26 cellular contexts compared by ENCODE assay signal in genomic region chr7:141452911-141453310, GRCh38.
DNase-seq lines count a peak whose midpoint lies in the region; ATAC-seq and TF ChIP-seq lines count a peak whose summit lies in the region.
"Had no signal": no experiment of that assay in that cellular context is flagged by ENCODE, and none has a peak within 500 bp of the region (broad histone marks: within the 10 kb centered on the region; RNA-seq: fewer than 3 reads in every experiment).

No MANE protein-coding gene starts in this region.

- H3K36me3 Mint-ChIP-seq in activated T-cell treated with anti-CD3 and anti-CD28 coated beads, Interleukin-2, amount 50 U/mL, for 72 hours (ENCODE audit: insufficient read depth in 2 of 2), result no peaks in the 10 kb centered on the region
- H3K36me3 Mint-ChIP-seq: CD4-positive, alpha-beta memory T cell; natural killer cell had no signal

- no peak overlapping the region for H3K27ac Mint-ChIP-seq in activated T-cell treated with anti-CD3 and anti-CD28 coated beads, Interleukin-2, amount 50 U/mL, for 72 hours
- H3K27ac Mint-ChIP-seq: CD4-positive, alpha-beta memory T cell; natural killer cell; T-helper 17 cell had no signal

- peaks cover 4% of the 10 kb centered on the region for H3K4me1 Mint-ChIP-seq in activated T-cell treated with anti-CD3 and anti-CD28 coated beads, Interleukin-2, amount 50 U/mL, for 72 hours (ENCODE audit: low read depth)
- H3K4me1 Mint-ChIP-seq: CD4-positive, alpha-beta memory T cell; natural killer cell had no signal

- peak overlapping the region in 1 of 2 donors; percentile 4 for H3K4me3 Mint-ChIP-seq in activated T-cell treated with anti-CD3 and anti-CD28 coated beads, Interleukin-2, amount 50 U/mL, for 72 hours
- H3K4me3 Mint-ChIP-seq: CD4-positive, alpha-beta memory T cell; natural killer cell; T-helper 17 cell had no signal

- H3F3A ChIP-seq in PC-3 (ENCODE audit: low read length, unreplicated experiment), result no peaks in the 10 kb centered on the region

- H2AFZ ChIP-seq in PC-3 (ENCODE audit: low read length), result no peak overlapping the region
- H2AFZ ChIP-seq: hepatocyte had no signal

- ATAC-seq in GM18867 (IDR thresholded peaks at IDR 0.05; ENCODE audit: unreplicated experiment) (peak; percentile 47), GM19035 (IDR thresholded peaks at IDR 0.05; ENCODE audit: unreplicated experiment) (peak; percentile 81), HG02884 (IDR thresholded peaks at IDR 0.05; ENCODE audit: unreplicated experiment) (peak; percentile 51), PC-3 (no peak), HG03432 (IDR thresholded peaks at IDR 0.05; ENCODE audit: unreplicated experiment) (no peak), heart right ventricle (no peak)
- ATAC-seq in activated T-cell treated with anti-CD3 and anti-CD28 coated beads, Interleukin-2, amount 50 U/mL, for 72 hours (replicated peaks in 1 of 2), result peak; percentile 93 to 97
- ATAC-seq: foreskin keratinocyte, natural killer cell, T-helper 17 cell had no signal

- H3K36me3 ChIP-seq in PC-3 (ENCODE audit: low read depth, low read length) (no peaks in the 10 kb centered on the region), heart right ventricle (no peaks in the 10 kb centered on the region)
- H3K36me3 ChIP-seq: brain microvascular endothelial cell, left ventricle myocardium inferior had no signal

- CTCF ChIA-PET in PC-3 (lab: Charles Lee), result no interaction called here

- POLR2A ChIA-PET in PC-3 (lab: Charles Lee; ENCODE audit: unreplicated experiment), result no interaction called here

- H3K27me3 Mint-ChIP-seq in activated T-cell treated with anti-CD3 and anti-CD28 coated beads, Interleukin-2, amount 50 U/mL, for 72 hours (ENCODE audit: low read depth), result peaks cover 16% of the 10 kb centered on the region

- H3K4me1 ChIP-seq in PC-3 (ENCODE audit: insufficient read depth, low read length) (no peaks in the 10 kb centered on the region), heart right ventricle (no peaks in the 10 kb centered on the region)
- H3K4me1 ChIP-seq: foreskin keratinocyte had no signal

- 82 to 88% methylated on average over 3 of the region's 3 CpGs for whole genome bisulfite sequencing in heart right ventricle, 2 donors

- no peak overlapping the region for H3K9ac ChIP-seq in PC-3 (ENCODE audit: low read length)

- no peaks in the 10 kb centered on the region for H3K9me2 ChIP-seq in PC-3 (replicated peaks; ENCODE audit: low read length)

- TF ChIP-seq CTCF in PC-3 (conservative IDR thresholded peaks at IDR 0.05; ENCODE audit: low read depth, low read length) (no peak), heart right ventricle (IDR thresholded peaks at IDR 0.05) (no peak)

- intact Hi-C loops in PC-3 (cut with micrococcal nuclease), result no loop called here
- intact Hi-C loops in heart right ventricle (cut with DNase I), result no loop called here

- no peaks in the 10 kb centered on the region for H3K9me3 Mint-ChIP-seq in activated T-cell treated with anti-CD3 and anti-CD28 coated beads, Interleukin-2, amount 50 U/mL, for 72 hours
- H3K9me3 Mint-ChIP-seq: natural killer cell had no signal

- peaks cover 16% of the 10 kb centered on the region; the same call in 1 of the 2 replicates for H3K27me3 ChIP-seq in PC-3 (ENCODE audit: low read length)
- H3K27me3 ChIP-seq in heart right ventricle, result no peaks in the 10 kb centered on the region
- H3K27me3 ChIP-seq: brain microvascular endothelial cell, foreskin keratinocyte, hepatocyte had no signal

- H3K4me3 ChIP-seq in PC-3 (ENCODE audit: low read length) (no peak overlapping the region), heart right ventricle (no peak overlapping the region)
- H3K4me3 ChIP-seq: hepatocyte, left ventricle myocardium inferior, SK-N-MC had no signal

- H3K4me2 ChIP-seq in PC-3 (ENCODE audit: low read length), result no peak overlapping the region
- H3K4me2 ChIP-seq: hepatocyte had no signal

- H3K27ac ChIP-seq in PC-3 (ENCODE audit: low read length) (no peak overlapping the region), heart right ventricle (no peak overlapping the region)
- H3K27ac ChIP-seq: brain microvascular endothelial cell, foreskin keratinocyte, hepatocyte, left ventricle myocardium inferior, SK-N-MC had no signal

- BruUV-seq in PC-3 (replicated peaks; lab: Mats Ljungman, UMichigan), result no TSS peak

- no peaks in the 10 kb centered on the region for H4K20me1 ChIP-seq in PC-3 (ENCODE audit: low read length)

- H3K79me2 ChIP-seq in PC-3 (ENCODE audit: low read length), result no peaks in the 10 kb centered on the region
- H3K79me2 ChIP-seq: hepatocyte had no signal

- H3K9me3 ChIP-seq in PC-3 (ENCODE audit: low read length) (no peaks in the 10 kb centered on the region), heart right ventricle (no peaks in the 10 kb centered on the region)
- H3K9me3 ChIP-seq: left ventricle myocardium inferior had no signal

- peak; percentile 28 to 62 for DNase-seq in activated T-cell treated with anti-CD3 and anti-CD28 coated beads, Interleukin-2, amount 50 U/mL, for 72 hours
- no peak for DNase-seq in PC-3
- DNase-seq in heart right ventricle, result no peak
- DNase-seq in superior temporal gyrus (ENCODE audit: extremely low spot score), result no peak
- DNase-seq: activated CD4-positive, alpha-beta T cell treated with anti-CD3 and anti-CD28 coated beads, Interleukin-2, amount 50 U/mL, for 4 hours; brain microvascular endothelial cell; CD4-positive, alpha-beta memory T cell; DMS79; effector memory CD4-positive, alpha-beta T cell; foreskin keratinocyte; HCEC 1CT; KBM-7; left ventricle myocardium inferior; natural killer cell; NCI-H1436 treated with DMSO at 0.1 percent for 48 hours; NCI-H510A treated with DMSO at 0.1 percent for 48 hours; RPMI8226; stimulated activated CD4-positive, alpha-beta T cell treated with anti-CD3 and anti-CD28 coated beads, Interleukin-4, amount 100 ng/mL, for 24 hours; T-helper 17 cell; trophoblast cell had no signal

Comparison
In these comparisons a context has a peak if more than half of its experiments do, and no peak if none do; other contexts are left out.
1. ATAC-seq: peak in GM18867 (single experiment), GM19035 (single experiment), HG02884 (single experiment) and activated T-cell treated with anti-CD3 and anti-CD28 coated beads, Interleukin-2, amount 50 U/mL, for 72 hours (2 of 2); none in PC-3 (single experiment), HG03432 (single experiment) and heart right ventricle (0 of 8).
2. DNase-seq: peak in activated T-cell treated with anti-CD3 and anti-CD28 coated beads, Interleukin-2, amount 50 U/mL, for 72 hours (2 of 2); none in PC-3 (single experiment), heart right ventricle (0 of 2) and superior temporal gyrus (single experiment).